ENCODE assay signal across 11 cellular contexts in the genomic region with DNA sequence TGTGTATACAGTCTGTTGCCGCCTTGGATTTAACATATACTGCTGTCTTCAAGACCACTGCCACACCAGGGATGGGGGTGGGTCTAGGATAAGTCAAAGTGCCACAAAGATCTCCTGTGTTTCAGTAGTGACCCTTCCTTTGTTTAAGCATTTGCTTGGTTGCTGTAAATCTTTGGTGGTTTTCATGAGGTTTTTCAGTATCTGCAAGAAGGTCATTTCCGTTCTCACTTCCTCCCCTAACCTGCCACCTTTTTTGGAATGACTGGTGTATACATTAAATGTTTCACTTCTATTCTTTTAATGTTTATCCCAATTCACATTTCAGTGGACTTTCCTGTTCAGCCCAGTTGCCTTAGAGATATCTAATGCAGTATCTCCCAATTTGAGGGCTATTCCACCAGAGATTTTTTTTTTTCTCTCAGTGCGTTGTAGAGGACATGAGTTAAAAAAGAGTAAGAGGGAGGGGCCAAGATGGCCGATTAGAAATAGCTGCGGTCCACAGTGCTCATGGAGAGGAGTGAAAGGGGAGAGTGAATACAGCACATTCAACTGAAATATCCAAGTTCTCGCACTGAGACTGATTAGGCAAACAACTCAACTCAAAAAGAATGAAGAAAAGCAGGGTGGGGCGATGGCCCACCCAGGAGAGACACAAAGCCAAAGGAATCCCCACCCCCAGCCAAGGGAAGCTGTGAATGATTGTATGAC. TPM values are rescaled to one million over a fixed set of nuclear protein-coding genes. Genes with fewer than 3 reads are reported as not detected.
A peak's percentile ranks its signal among the peaks of the same experiment; 100 is the strongest.
DNase-seq lines count a peak whose midpoint lies in the region; ATAC-seq and TF ChIP-seq lines count a peak whose summit lies in the region.
"Had no signal": no experiment of that assay in that cellular context is flagged by ENCODE, and none has a peak within 500 bp of the region (broad histone marks: within the 10 kb centered on the region; RNA-seq: fewer than 3 reads in every experiment).

No MANE protein-coding gene starts in this region.

- H3K4me1 Mint-ChIP-seq in activated naive CD8-positive, alpha-beta T cell treated with anti-CD3 and anti-CD28 coated beads, Interleukin-2, amount 10 ng/mL, durations not matched to agents 7 days and 5 days: peaks cover 21% of the 10 kb centered on the region

- no peak overlapping the region for H3K4me3 ChIP-seq in prostate gland

- WGBS in prostate gland: 95% methylated on average over 7 of the region's 7 CpGs

- peaks cover 8 to 12% of the 10 kb centered on the region in 2 donors for H3K36me3 ChIP-seq in prostate gland

- peaks cover 7% of the 10 kb centered on the region for H3K9me3 Mint-ChIP-seq in activated naive CD8-positive, alpha-beta T cell treated with anti-CD3 and anti-CD28 coated beads, Interleukin-2, amount 10 ng/mL, durations not matched to agents 7 days and 5 days

- H3K27ac Mint-ChIP-seq in activated naive CD8-positive, alpha-beta T cell treated with anti-CD3 and anti-CD28 coated beads, Interleukin-2, amount 10 ng/mL, durations not matched to agents 7 days and 5 days: peak overlapping the region; percentile 37
- H3K27ac Mint-ChIP-seq: nephron progenitor cell had no signal

- H3K27me3 ChIP-seq in prostate gland (replicated peaks; ENCODE audit: insufficient read depth): no peaks in the 10 kb centered on the region

- no peaks in the 10 kb centered on the region for H3K27me3 Mint-ChIP-seq in activated naive CD8-positive, alpha-beta T cell treated with anti-CD3 and anti-CD28 coated beads, Interleukin-2, amount 10 ng/mL, durations not matched to agents 7 days and 5 days

- peak overlapping the region; percentile 18 for H3K4me3 Mint-ChIP-seq in activated naive CD8-positive, alpha-beta T cell treated with anti-CD3 and anti-CD28 coated beads, Interleukin-2, amount 10 ng/mL, durations not matched to agents 7 days and 5 days
- H3K4me3 Mint-ChIP-seq: nephron progenitor cell had no signal

- peaks cover 2% of the 10 kb centered on the region for H3K4me1 ChIP-seq in prostate gland (replicated peaks)

- POLR2A ChIA-PET in activated naive CD8-positive, alpha-beta T cell treated with anti-CD3 and anti-CD28 coated beads, Interleukin-2, amount 10 ng/mL, durations not matched to agents 7 days and 5 days (lab: Charles Lee): no interaction called here

- no peak for TF ChIP-seq POLR2A in prostate gland (IDR thresholded peaks at IDR 0.05)

- peak; percentile 93 for ATAC-seq in GM18517 (IDR thresholded peaks at IDR 0.05; ENCODE audit: unreplicated experiment)
- peak; percentile 63 for ATAC-seq in GM21360 (IDR thresholded peaks at IDR 0.05; ENCODE audit: unreplicated experiment)
- peak; percentile 72 for ATAC-seq in HG03103 (IDR thresholded peaks at IDR 0.05; ENCODE audit: low read depth, unreplicated experiment)
- no peak for ATAC-seq in activated naive CD8-positive, alpha-beta T cell treated with anti-CD3 and anti-CD28 coated beads, Interleukin-2, amount 10 ng/mL, durations not matched to agents 7 days and 5 days (ENCODE audit: low read depth)
- no peak for ATAC-seq in left lobe of liver
- ATAC-seq in GM19324 (IDR thresholded peaks at IDR 0.05; ENCODE audit: low FRiP score, unreplicated experiment): no peak
- ATAC-seq: SK-N-SH treated with all-trans-retinoic acid at 6 μM for 48 hours had no signal

- TF ChIP-seq CTCF in prostate gland (IDR thresholded peaks at IDR 0.05): no peak

- no peak overlapping the region for H3K27ac ChIP-seq in prostate gland

- intact Hi-C loops in prostate gland (cut with DNase I): no loop called here

- DNase-seq in activated naive CD8-positive, alpha-beta T cell treated with anti-CD3 and anti-CD28 coated beads, Interleukin-2, amount 10 ng/mL, durations not matched to agents 7 days and 5 days: no peak
- DNase-seq in left lobe of liver (ENCODE audit: low spot score) (no peak), prostate gland (ENCODE audit: low spot score) (no peak), activated gamma-delta T cell treated with Interleukin-2 at 50 U/mL for 16 hours (no peak)
- DNase-seq: nephron progenitor cell; stimulated activated CD4-positive, alpha-beta T cell treated with anti-CD3 and anti-CD28 coated beads, Interleukin-4, amount 100 ng/mL, for 1 hour had no signal

- H3K9me3 ChIP-seq in prostate gland: no peaks in the 10 kb centered on the region

- H3K36me3 Mint-ChIP-seq in activated naive CD8-positive, alpha-beta T cell treated with anti-CD3 and anti-CD28 coated beads, Interleukin-2, amount 10 ng/mL, durations not matched to agents 7 days and 5 days: peaks cover 57% of the 10 kb centered on the region

RNA-seq across cellular contexts. Expression of gene USP47, which starts 43.2 kb away (rescaled TPM):
- 10 to 100 TPM; 43.7 to 46.0 TPM for total RNA-seq in activated naive CD8-positive, alpha-beta T cell treated with anti-CD3 and anti-CD28 coated beads, Interleukin-2, amount 10 ng/mL, durations not matched to agents 7 days and 5 days
- 23.7 TPM for total RNA-seq in left lobe of liver
- total RNA-seq in prostate gland: 10 to 100 TPM; 58.4 to 76.6 TPM

Comparison
In these comparisons a context has a peak if more than half of its experiments do, and no peak if none do; other contexts are left out.
1. ATAC-seq: peak in GM18517 (single experiment), GM21360 (single experiment) and HG03103 (single experiment); none in activated naive CD8-positive, alpha-beta T cell treated with anti-CD3 and anti-CD28 coated beads, Interleukin-2, amount 10 ng/mL, durations not matched to agents 7 days and 5 days (single experiment), left lobe of liver (single experiment) and GM19324 (single experiment).